1 cellular context compared by ENCODE assay signal in genomic region chr11:61516191-61516590, GRCh38.
TF ChIP-seq lines count a peak whose summit lies in the region.

No MANE protein-coding gene starts in this region.

TF ChIP-seq in H1, 55 proteins besides CTCF, POLR2A, EP300 and RAD21:
- peak; percentile 55 for TF ChIP-seq MAX (IDR thresholded peaks at IDR 0.05)
- no peak for TF ChIP-seq CTBP2 (IDR thresholded peaks at IDR 0.05; ENCODE audit: borderline replicate concordance, insufficient read depth, insufficient read length, low read length)
- TF ChIP-seq E2F6 (IDR thresholded peaks at IDR 0.05): peak; percentile 54; the same call in 1 of the 2 replicates
- no peak for TF ChIP-seq TBP (IDR thresholded peaks at IDR 0.05; ENCODE audit: low read depth, low read length)
- no peak for TF ChIP-seq SP2 (IDR thresholded peaks at IDR 0.05; ENCODE audit: low read length)
- no peak for TF ChIP-seq EZH2 (IDR thresholded peaks at IDR 0.05; ENCODE audit: low read depth, low read length, severe bottlenecking)
- TF ChIP-seq GTF2F1 (IDR thresholded peaks at IDR 0.05; ENCODE audit: borderline replicate concordance, low read depth, low read length): no peak
- TF ChIP-seq MAFK (IDR thresholded peaks at IDR 0.05; ENCODE audit: low read depth, low read length): no peak
- no peak for TF ChIP-seq JUN (IDR thresholded peaks at IDR 0.05; ENCODE audit: low read depth, low read length)
- no peak for TF ChIP-seq SAP30 (IDR thresholded peaks at IDR 0.05; ENCODE audit: insufficient read depth, insufficient replicate concordance, low read length)
- no peak for TF ChIP-seq POLR2AphosphoS5 (IDR thresholded peaks at IDR 0.05; ENCODE audit: low read depth, low read length)
- no peak for TF ChIP-seq POU5F1 (IDR thresholded peaks at IDR 0.05; ENCODE audit: low read depth, low read length)
- no peak for TF ChIP-seq ATF3 (IDR thresholded peaks at IDR 0.05; ENCODE audit: insufficient read depth, low read depth, low read length)
- TF ChIP-seq USF2 (IDR thresholded peaks at IDR 0.05; ENCODE audit: low read length): no peak
